ENCODE assay signal across 12 cellular contexts in genomic region chr12:51953925-51954324, GRCh38. TPM values are rescaled to one million over a fixed set of nuclear protein-coding genes. Genes with fewer than 3 reads are reported as not detected.
DNase-seq lines count a peak whose midpoint lies in the region; ATAC-seq, FAIRE-seq and TF ChIP-seq lines count a peak whose summit lies in the region.
"Had no signal": no experiment of that assay in that cellular context is flagged by ENCODE, and none has a peak within 500 bp of the region (broad histone marks: within the 10 kb centered on the region; RNA-seq: fewer than 3 reads in every experiment).

No MANE protein-coding gene starts in this region.

- CTCF ChIA-PET in PC-3 (lab: Charles Lee), result no interaction called here

- peaks cover 59% of the 10 kb centered on the region for H3K4me1 Mint-ChIP-seq in CD14-positive monocyte

- H3K27ac Mint-ChIP-seq in CD14-positive monocyte, result peak overlapping the region; percentile 14 to 94 (median 76)

- TF ChIP-seq CTCF in CD14-positive monocyte (IDR thresholded peaks at IDR 0.05), result no peak
- no peak for TF ChIP-seq CTCF in PC-3 (conservative IDR thresholded peaks at IDR 0.05; ENCODE audit: low read depth, low read length)
- TF ChIP-seq CTCF in fibroblast of lung (conservative IDR thresholded peaks at IDR 0.05 in 1 of 2, IDR thresholded peaks at IDR 0.05 in 1 of 2; ENCODE audit: low read depth in 1 of 2, low read length in 2 of 2), result no peak
- no peak for TF ChIP-seq CTCF in parathyroid adenoma (IDR thresholded peaks at IDR 0.05)

- H3K79me2 ChIP-seq in PC-3 (ENCODE audit: low read length), result peaks cover 63% of the 10 kb centered on the region
- H3K79me2 ChIP-seq in fibroblast of lung (ENCODE audit: control insufficient read depth, insufficient read depth, low read length), result peaks cover 24% of the 10 kb centered on the region
- peaks cover 57% of the 10 kb centered on the region for H3K79me2 ChIP-seq in parathyroid adenoma

- H4K20me1 ChIP-seq in PC-3 (ENCODE audit: low read length) (no peaks in the 10 kb centered on the region), fibroblast of lung (ENCODE audit: control insufficient read depth, extremely low read depth, insufficient read depth, low read length) (no peaks in the 10 kb centered on the region)

- H3K9me3 Mint-ChIP-seq in CD14-positive monocyte, result peaks cover 0 to 4% (median 2%) of the 10 kb centered on the region in 7 donors

- H3K27ac ChIP-seq in PC-3 (ENCODE audit: low read length) (no peak overlapping the region), fibroblast of lung (ENCODE audit: insufficient read depth, low read length) (no peak overlapping the region), parathyroid adenoma (peak overlapping the region; percentile 94)

- no peak for ATAC-seq in PC-3
- ATAC-seq in GM18517 (IDR thresholded peaks at IDR 0.05; ENCODE audit: unreplicated experiment), result no peak
- ATAC-seq in GM19328 (IDR thresholded peaks at IDR 0.05; ENCODE audit: unreplicated experiment), result no peak
- ATAC-seq in GM19324 (IDR thresholded peaks at IDR 0.05; ENCODE audit: low FRiP score, unreplicated experiment), result no peak

- no peaks in the 10 kb centered on the region for H3K27me3 ChIP-seq in PC-3 (ENCODE audit: low read length)
- H3K27me3 ChIP-seq in fibroblast of lung (ENCODE audit: control insufficient read depth, insufficient read depth, low read length), result peaks cover 11% of the 10 kb centered on the region
- H3K27me3 ChIP-seq in parathyroid adenoma (ENCODE audit: control insufficient read depth, insufficient read depth, low read length), result no peaks in the 10 kb centered on the region

- POLR2A ChIA-PET in PC-3 (lab: Charles Lee; ENCODE audit: unreplicated experiment), result interaction anchor here (0.7 kb wide), 1 partner anchor 18 kb away, joined by 3 read pairs; no protein-coding TSS in a partner anchor

- H3K4me1 ChIP-seq in PC-3 (ENCODE audit: insufficient read depth, low read length), result peaks cover 35% of the 10 kb centered on the region
- peaks cover 6% of the 10 kb centered on the region for H3K4me1 ChIP-seq in fibroblast of lung (ENCODE audit: control insufficient read depth, extremely low read depth, insufficient read depth, low read length)
- peaks cover 40% of the 10 kb centered on the region for H3K4me1 ChIP-seq in parathyroid adenoma

- FAIRE-seq in HTR-8/SVneo (lab: Jason Lieb, UNC), result no peak
- FAIRE-seq: GM19239 had no signal

- H3K36me3 Mint-ChIP-seq in CD14-positive monocyte, result peaks cover 22 to 23% of the 10 kb centered on the region in 2 donors

- peaks cover 3 to 8% (median 4%) of the 10 kb centered on the region in 3 donors for H3K27me3 Mint-ChIP-seq in CD14-positive monocyte (ENCODE audit: low read depth in 3 of 3)

- no TSS peak for BruUV-seq in PC-3 (replicated peaks; lab: Mats Ljungman, UMichigan)

- H3K9me2 ChIP-seq in PC-3 (replicated peaks; ENCODE audit: low read length), result no peaks in the 10 kb centered on the region

- intact Hi-C loops in CD14-positive monocyte (cut with micrococcal nuclease), result loop anchor here in 1 of 2 donors (2.0 kb wide), 2 partner anchors 15 to 23 kb away; no protein-coding TSS in a partner anchor
- intact Hi-C loops in PC-3 (cut with micrococcal nuclease), result no loop called here

- H2AFZ ChIP-seq in PC-3 (ENCODE audit: low read length) (no peak overlapping the region), fibroblast of lung (ENCODE audit: low read length) (no peak overlapping the region), parathyroid adenoma (no peak overlapping the region)

- H3K9ac ChIP-seq in PC-3 (ENCODE audit: low read length) (no peak overlapping the region), fibroblast of lung (ENCODE audit: insufficient read depth, low read length) (no peak overlapping the region), parathyroid adenoma (no peak overlapping the region)

- no peaks in the 10 kb centered on the region for H3K9me3 ChIP-seq in PC-3 (ENCODE audit: low read length)
- H3K9me3 ChIP-seq in fibroblast of lung (ENCODE audit: control insufficient read depth, insufficient read depth, low read depth, low read length), result no peaks in the 10 kb centered on the region
- no peaks in the 10 kb centered on the region for H3K9me3 ChIP-seq in parathyroid adenoma (ENCODE audit: control insufficient read depth, low read length)

- peak overlapping the region; percentile 91 to 96 for H3K4me3 Mint-ChIP-seq in CD14-positive monocyte

- no peaks in the 10 kb centered on the region for H3K36me3 ChIP-seq in PC-3 (ENCODE audit: low read depth, low read length)
- H3K36me3 ChIP-seq in fibroblast of lung (ENCODE audit: control insufficient read depth, insufficient read depth, low read length), result no peaks in the 10 kb centered on the region
- no peaks in the 10 kb centered on the region for H3K36me3 ChIP-seq in parathyroid adenoma (ENCODE audit: control insufficient read depth, insufficient read depth, low read length)

- no peaks in the 10 kb centered on the region for H3F3A ChIP-seq in PC-3 (ENCODE audit: low read length, unreplicated experiment)

- no peak for DNase-seq in CD14-positive monocyte (ENCODE audit: low spot score)
- DNase-seq in PC-3, result no peak
- DNase-seq in fibroblast of lung (ENCODE audit: low read depth in 2 of 2), result no peak
- DNase-seq in HTR-8/SVneo (ENCODE audit: insufficient read length, low spot score), result no peak
- DNase-seq: activated T-cell treated with anti-CD3 and anti-CD28 coated beads for 4 hours; effector CD8-positive, alpha-beta T cell had no signal

- H3K4me3 ChIP-seq in PC-3 (ENCODE audit: low read length) (peak overlapping the region; percentile 98; the same call in 1 of the 2 replicates), fibroblast of lung (replicated peaks in 1 of 4; ENCODE audit: control extremely low read depth in 1 of 4, insufficient read depth in 1 of 4, low read depth in 3 of 4, low read length in 4 of 4) (peak overlapping the region in 2 of 4 experiments; percentile 85 to 91), parathyroid adenoma (ENCODE audit: low read depth, low read length) (peak overlapping the region; percentile 53)

- H3K4me2 ChIP-seq in PC-3 (ENCODE audit: low read length) (peak overlapping the region; percentile 98), fibroblast of lung (ENCODE audit: extremely low read depth, insufficient read depth, low read length) (peak overlapping the region; percentile 56), parathyroid adenoma (ENCODE audit: low read length) (peak overlapping the region; percentile 91)

RNA-seq across cellular contexts. Expression of gene ACVR1B, which starts 2.4 kb away (rescaled TPM):
- polyA plus RNA-seq in CD14-positive monocyte (1 to 10 TPM; 1.8 to 3.9 TPM), fibroblast of lung (13.0 and 13.6 TPM in 2 replicates)
- total RNA-seq in PC-3 (2014; rRNA removed) (9.8 and 11.5 TPM in 2 replicates), fibroblast of lung (11.3 and 12.4 TPM in 2 replicates)
- polyA plus RNA-seq in fibroblast of lung (2012), result 10.5 and 10.6 TPM in 2 replicates
- 14.5 and 30.9 TPM in 2 replicates for polyA minus RNA-seq in fibroblast of lung (ENCODE audit: low replicate concordance)

RNA-seq across cellular contexts. Expression of gene ACVRL1, which starts 46.6 kb away (rescaled TPM):
- polyA plus RNA-seq in CD14-positive monocyte (1 to 10 TPM; 1.5 to 2.0 TPM), fibroblast of lung (8.9 and 15.0 TPM in 2 replicates)
- total RNA-seq in PC-3 (2014; rRNA removed) (0.40 TPM in 1 of 2 replicates, not detected in the other), fibroblast of lung (20.8 and 36.2 TPM in 2 replicates)
- 19.2 and 34.5 TPM in 2 replicates for polyA plus RNA-seq in fibroblast of lung (2012)
- polyA minus RNA-seq in fibroblast of lung (ENCODE audit: low replicate concordance), result 27.3 and 35.7 TPM in 2 replicates
- total RNA-seq: SK-MEL-5 had no signal

RNA-seq across cellular contexts. Expression of gene TAMALIN, which starts 52.8 kb away (rescaled TPM):
- polyA plus RNA-seq in CD14-positive monocyte, result 1 to 10 TPM in 1 of 2 donors, under 1 TPM in 1; 0.63 to 1.6 TPM
- 0.29 and 0.58 TPM in 2 replicates for total RNA-seq in PC-3 (2014; rRNA removed)
- 11.3 and 12.1 TPM in 2 replicates for total RNA-seq in fibroblast of lung
- polyA plus RNA-seq in fibroblast of lung, result 4.9 and 5.3 TPM in 2 replicates
- 6.0 and 6.7 TPM in 2 replicates for polyA plus RNA-seq in fibroblast of lung (2012)
- polyA minus RNA-seq in fibroblast of lung (ENCODE audit: low replicate concordance), result 7.3 and 10.0 TPM in 2 replicates

Comparison
In these comparisons a context has a peak if more than half of its experiments do, and no peak if none do; other contexts are left out.
1. RNA of gene ACVRL1, which starts 46.6 kb away (total RNA-seq): 20.8 to 36.2 TPM in fibroblast of lung; 0.40 TPM in PC-3; every median in the first group is over 10 times any median in the second.
2. Peak in every context shown above with its lines, with median percentiles within 50 percentile points of each other: H3K4me2 ChIP-seq.